1 cellular context compared by ENCODE assay signal in the genomic region with DNA sequence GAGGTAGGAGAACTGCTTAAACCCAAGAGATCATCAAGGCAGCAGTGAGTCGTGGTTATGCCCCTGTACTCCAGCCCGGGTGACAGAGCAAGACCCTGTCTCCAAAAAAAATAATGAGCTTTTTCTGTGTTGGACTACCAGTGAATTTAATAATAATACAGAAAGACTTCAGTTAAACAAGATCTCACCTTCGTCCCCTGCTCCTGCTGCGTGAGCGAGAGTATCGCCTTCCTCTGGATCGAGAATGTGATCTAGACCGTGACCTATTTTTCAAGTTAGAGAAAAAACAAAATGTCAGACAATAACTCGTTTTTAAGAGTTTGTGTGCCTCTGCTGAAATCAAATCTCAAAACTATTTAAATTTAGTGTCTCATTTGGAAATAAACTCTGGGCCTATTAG.
TF ChIP-seq lines count a peak whose summit lies in the region.

No MANE protein-coding gene starts in this region.

TF ChIP-seq in endothelial cell of umbilical vein, 7 proteins besides CTCF, POLR2A, EP300 and RAD21 (continued from another document):
- TF ChIP-seq POLR2AphosphoS5 (IDR thresholded peaks at IDR 0.05; ENCODE audit: insufficient read depth, low read depth, low read length): no peak
